8 cellular contexts compared by ENCODE assay signal in the genomic region with DNA sequence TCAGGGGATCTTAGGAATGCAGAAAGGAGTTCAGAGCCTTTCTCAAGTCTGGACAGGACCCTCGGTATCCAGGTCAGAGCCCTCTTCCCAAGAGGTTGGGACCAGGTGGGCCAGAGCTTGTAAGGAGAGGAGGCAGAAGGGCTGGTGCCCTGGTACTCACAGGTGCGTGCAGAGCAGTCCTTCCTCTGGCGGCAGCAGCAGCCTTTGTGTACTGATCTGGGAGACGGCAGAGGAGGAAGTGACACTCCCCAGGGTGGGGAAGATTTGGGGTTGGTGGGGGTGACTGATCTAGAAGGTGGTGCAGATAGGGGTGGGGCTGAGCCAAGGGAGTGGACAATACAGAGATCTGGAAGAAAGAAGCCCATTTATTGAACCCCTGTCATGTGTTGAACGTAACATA. TPM values are rescaled to one million over a fixed set of nuclear protein-coding genes. Genes with fewer than 3 reads are reported as not detected.
DNase-seq lines count a peak whose midpoint lies in the region; ATAC-seq, FAIRE-seq and TF ChIP-seq lines count a peak whose summit lies in the region.

Gene ITGB7 (minus strand): TSS at position 210 of the 400 bp plus-strand sequence. CDS start 6,808 bp downstream, outside the sequence.

- H3K27ac ChIP-seq in SU-DHL-6 (ENCODE audit: low read depth, low read length) = peak within 1 kb of the TSS; percentile 85
- H3K27ac ChIP-seq in GM12878 (ENCODE audit: control insufficient read depth, insufficient read depth) = peak within 1 kb of the TSS; percentile 93

- in situ Hi-C loops in GM12878 (cut with MboI) = no loop called here

- no peaks in the 10 kb centered on the region for H3K9me2 ChIP-seq in SU-DHL-6 (replicated peaks; ENCODE audit: insufficient read depth, low read length)

- DNase-seq in GM12891 (ENCODE audit: insufficient read length, low spot score) (peak; percentile 60), HFFc6 (no peak), GM12878 (ENCODE audit: low read depth, low spot score) (peak; percentile 64), midbrain (lab: John Stamatoyannopoulos, UW) (no peak), SHP77 treated with DMSO at 0.1 percent for 48 hours (lab: John Stamatoyannopoulos, UW) (no peak)
- peak; percentile 34 for DNase-seq in stimulated activated CD8-positive, alpha-beta memory T cell treated with anti-CD3 and anti-CD28 coated beads, Interleukin-15, amount 100 ng/mL, for 1 hour (ENCODE audit: low read depth)

- no TSS peak for BruUV-seq in GM12878 (replicated peaks; lab: Mats Ljungman, UMichigan)

- CTCF ChIA-PET in GM12878 (lab: Yijun Ruan, JAX) = interaction anchor here (0.6 to 15.7 kb wide), 16 partner anchors 7 to 138 kb away, joined by 3 to 315 read pairs (median 6); partner anchors contain the start of genes CSAD, ESPL1, PFDN5 and ZNF740

- peak; percentile 90 for FAIRE-seq in GM12891 (lab: Jason Lieb, UNC)
- no peak for FAIRE-seq in GM12878 (lab: Jason Lieb, UNC)

- no peaks in the 10 kb centered on the region for H3K36me3 Mint-ChIP-seq in HFFc6 (ENCODE audit: low read depth)

- H3K27me3 ChIP-seq in SU-DHL-6 (ENCODE audit: low read length) (no peaks in the 10 kb centered on the region), GM12878 (replicated peaks in 1 of 2; ENCODE audit: control insufficient read depth in 2 of 2, insufficient read depth in 2 of 2, low read length in 1 of 2) (no peaks in the 10 kb centered on the region)

- no peaks in the 10 kb centered on the region for H3K9me3 Mint-ChIP-seq in HFFc6

- peaks cover 46% of the 10 kb centered on the region for H3K4me1 ChIP-seq in GM12878 (ENCODE audit: control insufficient read depth, insufficient read depth, low read length)

- H3K4me2 ChIP-seq in SU-DHL-6 (ENCODE audit: low read depth, low read length, poor library complexity, severe bottlenecking) (peak within 1 kb of the TSS; percentile 97), GM12878 (ENCODE audit: control insufficient read depth, insufficient read depth) (peak within 1 kb of the TSS; percentile 84)

- intact Hi-C loops in GM12878 (cut with micrococcal nuclease; ENCODE audit: unreplicated experiment) = loop anchor here (2.0 kb wide), 1 partner anchor 48 kb away; no protein-coding TSS in a partner anchor

- SMC1A ChIA-PET in GM12878 (lab: Charles Lee; ENCODE audit: uncharacterized antibody, unreplicated experiment) = interaction anchor here (0.8 to 16.4 kb wide), 14 partner anchors 8 to 117 kb away, joined by 3 to 155 read pairs (median 6); partner anchors contain the start of genes AAAS, CSAD, ESPL1 and ZNF740

- H3K9me3 ChIP-seq in SU-DHL-6 (ENCODE audit: insufficient read depth, low read length) (no peaks in the 10 kb centered on the region), GM12878 (replicated peaks; ENCODE audit: control insufficient read depth, insufficient read depth, low read length) (no peaks in the 10 kb centered on the region)

- peaks cover 40% of the 10 kb centered on the region for H3F3A ChIP-seq in SU-DHL-6 (ENCODE audit: insufficient read depth)

- H3K36me3 ChIP-seq in SU-DHL-6 (ENCODE audit: low read length) (no peaks in the 10 kb centered on the region), GM12878 (ENCODE audit: control insufficient read depth in 2 of 2, insufficient read depth in 2 of 2, low read length in 1 of 2) (peaks cover 0 to 17% of the 10 kb centered on the region in 2 experiments; a peak in 3 of 4 replicates)

- 9% methylated on average over 5 of the region's 5 CpGs for WGBS in GM12878 (ENCODE audit: insufficient coverage, insufficient replicate concordance, low lambda C conversion rate, missing lambda C conversion rate)

- H4K20me1 ChIP-seq in SU-DHL-6 (ENCODE audit: low read depth, low read length) (no peaks in the 10 kb centered on the region), GM12878 (ENCODE audit: control insufficient read depth, insufficient read depth) (no peaks in the 10 kb centered on the region)

- H2AFZ ChIP-seq in SU-DHL-6 (ENCODE audit: low read depth, low read length, severe bottlenecking) (no peak within 1 kb of the TSS), GM12878 (ENCODE audit: control insufficient read depth, low read depth, low read length) (no peak within 1 kb of the TSS)

- POLR2A ChIA-PET in GM12878 (lab: Charles Lee) = interaction anchor here (0.6 to 6.5 kb wide), 11 partner anchors 7 to 1189 kb away, joined by 3 to 48 read pairs (median 4); partner anchors contain the start of genes AAAS, CSAD, ESPL1 and ZNF740

- peak; percentile 98 for TF ChIP-seq POLR2A in GM12891 (IDR thresholded peaks at IDR 0.05; ENCODE audit: low read depth, low read length)
- peak; percentile 97 for TF ChIP-seq POLR2A in GM12878 (IDR thresholded peaks at IDR 0.05; ENCODE audit: low read depth, low read length)

- TF ChIP-seq CTCF in HFFc6 (IDR thresholded peaks at IDR 0.05) (no peak), SU-DHL-6 (IDR thresholded peaks at IDR 0.05; ENCODE audit: insufficient read depth, low read length, poor library complexity, severe bottlenecking) (no peak), GM12878 (IDR thresholded peaks at IDR 0.05 in 2 of 3, conservative IDR thresholded peaks at IDR 0.05 in 1 of 3; ENCODE audit: control insufficient read depth in 2 of 3, extremely low read depth in 1 of 3, insufficient read depth in 1 of 3, low read depth in 3 of 3, low read length in 3 of 3) (0 out of 6 replicates have a peak, but pooled peaks of 1 of the 3 experiments have one; percentile 3)

- H3K4me3 ChIP-seq in SU-DHL-6 (ENCODE audit: insufficient read depth, low read length, poor library complexity, severe bottlenecking) = peak within 1 kb of the TSS; percentile 85
- peak within 1 kb of the TSS; percentile 90 for H3K4me3 ChIP-seq in GM12878

- H3K9ac ChIP-seq in SU-DHL-6 (ENCODE audit: low read length) (peak within 1 kb of the TSS; percentile 81), GM12878 (ENCODE audit: control insufficient read depth, insufficient read depth, low read length) (peak within 1 kb of the TSS; percentile 90)

- H3K4me1 Mint-ChIP-seq in HFFc6 (ENCODE audit: low read depth) = peaks cover 38% of the 10 kb centered on the region

- TF ChIP-seq EP300 in GM12878 (IDR thresholded peaks at IDR 0.05; ENCODE audit: borderline replicate concordance in 1 of 2, control insufficient read depth in 1 of 2, low read depth in 2 of 2, low read length in 2 of 2) = peak in 1 of 2 experiments; percentile 46; a peak in 1 of 4 replicates

- H3K4me3 Mint-ChIP-seq in HFFc6 = peak within 1 kb of the TSS; percentile 27

- RAD21 ChIA-PET in GM12878 (lab: Charles Lee; ENCODE audit: unreplicated experiment) = interaction anchor here (1.0 to 6.6 kb wide), 7 partner anchors 12 to 117 kb away, joined by 3 to 58 read pairs (median 4); partner anchors contain the start of genes CSAD, ESPL1 and ZNF740

- H3K79me2 ChIP-seq in SU-DHL-6 (ENCODE audit: insufficient read depth, low read length) (peaks cover 47% of the 10 kb centered on the region), GM12878 (ENCODE audit: control insufficient read depth, insufficient read depth, low read length) (peaks cover 56% of the 10 kb centered on the region)

- peak; percentile 71 for ATAC-seq in GM12878
- ATAC-seq in HG02870 (IDR thresholded peaks at IDR 0.05; ENCODE audit: unreplicated experiment) = no peak

- no peaks in the 10 kb centered on the region; the same call in none of the 2 replicates for H3K27me3 Mint-ChIP-seq in HFFc6 (ENCODE audit: insufficient read depth)

- TF ChIP-seq RAD21 in GM12878 (IDR thresholded peaks at IDR 0.05; ENCODE audit: insufficient read depth, low read depth, low read length) = no peak

- peak within 1 kb of the TSS; percentile 76 for H3K27ac Mint-ChIP-seq in HFFc6

TF ChIP-seq in GM12891, 5 proteins besides CTCF, POLR2A, EP300 and RAD21:
- TF ChIP-seq POLR2AphosphoS5 (IDR thresholded peaks at IDR 0.05; ENCODE audit: low read depth, low read length) = peak; percentile 96
- TF ChIP-seq SPI1 (IDR thresholded peaks at IDR 0.05; ENCODE audit: low read depth, low read length) = peak; percentile 89
- TF ChIP-seq POU2F2 (IDR thresholded peaks at IDR 0.05; ENCODE audit: low read depth, low read length) = peak; percentile 72; the same call in 1 of the 2 replicates
- TF ChIP-seq PAX5 (IDR thresholded peaks at IDR 0.05; ENCODE audit: insufficient read depth, low read length, severe bottlenecking) = no peak
- peak; percentile 93 for TF ChIP-seq TAF1 (IDR thresholded peaks at IDR 0.05; ENCODE audit: low read depth, low read length)
TF ChIP-seq in GM12891: peak in this region for 4.

TF ChIP-seq in GM12878, 131 proteins besides CTCF, POLR2A, EP300 and RAD21 (continues in another document):
- TF ChIP-seq PBX3 (IDR thresholded peaks at IDR 0.05; ENCODE audit: insufficient replicate concordance, low read depth, low read length) = no peak

RNA-seq across cellular contexts. Expression of gene ITGB7, which starts in this region (rescaled TPM):
- polyA plus RNA-seq in GM12891 (2012; ENCODE audit: low read depth, missing spikeins) = 154 TPM
- 1 to 10 TPM in 3 of 6 experiments, under 1 TPM in 3; 0.35 to 1.5 (median 0.93) TPM for total RNA-seq in HFFc6 (2021; fragmentation: NEBNext Ultra II Directional; extraction: Animal tissue kit (Norgen Biotek cat#: 25700))
- 215 and 221 TPM in 2 replicates for total RNA-seq in GM12878 (2013; cell fraction: nucleolus; rRNA removed)
- total RNA-seq in GM12878 (2014; rRNA removed) (366 and 425 TPM in 2 replicates), GM12878 (2014; rRNA removed; fragmentation: Illumina TruSeq; extraction: Trizol) (158 and 166 TPM in 2 replicates), GM12878 (2021) (459 and 487 TPM in 2 replicates)
- polyA plus RNA-seq in GM12878 (2011; ENCODE audit: low read depth) = 81.6 TPM
- polyA plus RNA-seq in GM12878 (2011; rRNA removed) (130 and 234 TPM in 2 replicates), GM12878 (2014; fragmentation: Illumina TruSeq; extraction: Trizol) (95.4 and 174 TPM in 2 replicates), GM12878 (2014; fragmentation: Nextera tagmentation; extraction: Ambion mirVana) (10 to 100 TPM; 54.5 to 99.5 TPM), GM12878 (2014; rRNA removed) (282 and 333 TPM in 2 replicates), GM12878 (2016; fragmentation: Nextera tagmentation; extraction: Ambion mirVana) (100 to 1,000 TPM; 269 to 332 TPM)
- polyA plus RNA-seq in GM12878 (2011; cell fraction: cytosol; rRNA removed) = 334 and 445 TPM in 2 replicates
- 940 and 958 TPM in 2 replicates for polyA plus RNA-seq in GM12878 (2011; cell fraction: nucleus; rRNA removed)
- polyA plus RNA-seq in GM12878 (2012) = 135 and 178 TPM in 2 replicates
- 281 and 434 TPM in 2 replicates for polyA minus RNA-seq in GM12878 (2011; rRNA and poly(A)+ RNA removed)
- polyA minus RNA-seq in GM12878 (2011; cell fraction: cytosol; rRNA and poly(A)+ RNA removed) = 164 and 179 TPM in 2 replicates
- polyA minus RNA-seq in GM12878 (2011; cell fraction: nucleus; rRNA and poly(A)+ RNA removed) = 164 and 235 TPM in 2 replicates

Comparison
In these comparisons a context has a peak if more than half of its experiments do, and no peak if none do; other contexts are left out.
1. RNA of gene ITGB7 (total RNA-seq): 158 to 487 TPM in GM12878; 0.35 to 1.5 TPM in HFFc6; every median in the first group is over 10 times any median in the second.
2. DNase-seq: peak in GM12891 (single experiment), GM12878 (single experiment) and stimulated activated CD8-positive, alpha-beta memory T cell treated with anti-CD3 and anti-CD28 coated beads, Interleukin-15, amount 100 ng/mL, for 1 hour (single experiment); none in HFFc6 (single experiment), midbrain (single experiment) and SHP77 treated with DMSO at 0.1 percent for 48 hours (single experiment).